18 cellular contexts compared by ENCODE assay signal in the genomic region with DNA sequence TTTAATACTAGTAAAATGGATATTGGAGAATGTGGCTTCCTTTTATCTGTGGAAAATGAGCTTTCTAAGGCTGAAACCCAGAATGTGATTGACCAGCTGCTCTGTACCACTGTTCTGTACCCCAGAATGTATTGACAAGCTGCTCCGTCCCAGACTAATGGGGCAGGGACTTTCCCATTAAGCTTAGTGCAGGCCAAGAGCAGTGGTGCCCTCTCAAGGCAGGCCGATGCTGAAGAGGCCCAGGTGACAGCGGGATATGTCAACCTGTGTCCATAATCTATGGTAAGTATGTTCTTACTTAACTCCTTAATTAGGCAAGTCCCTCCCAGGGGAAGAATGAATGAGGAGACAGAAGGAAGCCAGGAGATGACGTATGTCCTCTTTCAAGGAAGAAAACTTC. TPM values are rescaled to one million over a fixed set of nuclear protein-coding genes. Genes with fewer than 3 reads are reported as not detected.
DNase-seq lines count a peak whose midpoint lies in the region; ATAC-seq, FAIRE-seq and TF ChIP-seq lines count a peak whose summit lies in the region.
"Had no signal": no experiment of that assay in that cellular context is flagged by ENCODE, and none has a peak within 500 bp of the region (broad histone marks: within the 10 kb centered on the region; RNA-seq: fewer than 3 reads in every experiment).

No MANE protein-coding gene starts in this region.

- no peaks in the 10 kb centered on the region for H3K9me3 Mint-ChIP-seq in effector memory CD8-positive, alpha-beta T cell
- H3K9me3 Mint-ChIP-seq in stimulated activated memory B cell treated with anti-CD40 and anti-IgM and Interleukin-4, amounts not matched to agents 10 μg/mL and 1 μg/mL and 100 μg/mL, for 72 hours = no peaks in the 10 kb centered on the region

- no peaks in the 10 kb centered on the region for H3K9me2 ChIP-seq in OCI-LY1 (ENCODE audit: low read depth, low read length)

- peak overlapping the region; percentile 44 to 46 for H3K27ac Mint-ChIP-seq in effector memory CD8-positive, alpha-beta T cell
- H3K27ac Mint-ChIP-seq in stimulated activated memory B cell treated with anti-CD40 and anti-IgM and Interleukin-4, amounts not matched to agents 10 μg/mL and 1 μg/mL and 100 μg/mL, for 72 hours = peak overlapping the region; percentile 17

- no peak overlapping the region for H3K4me2 ChIP-seq in OCI-LY1 (ENCODE audit: low read length)
- H3K4me2 ChIP-seq: BLaER1 treated with 17β-estradiol and CSF1 and Interleukin-3, amounts not matched to agents 10 nM and 100 nM had no signal

- ATAC-seq in effector memory CD8-positive, alpha-beta T cell (replicated peaks) = no peak
- ATAC-seq in stimulated activated memory B cell treated with anti-CD40 and anti-IgM and Interleukin-4, amounts not matched to agents 10 μg/mL and 1 μg/mL and 100 μg/mL, for 72 hours = no peak
- no peak for ATAC-seq in GM21528 (IDR thresholded peaks at IDR 0.05; ENCODE audit: low FRiP score, unreplicated experiment)
- ATAC-seq: Right ventricle myocardium inferior had no signal

- H3K4me3 ChIP-seq in OCI-LY1 (ENCODE audit: low read depth, low read length, poor library complexity, severe bottlenecking) = no peak overlapping the region
- H3K4me3 ChIP-seq: BLaER1 treated with 17β-estradiol and CSF1 and Interleukin-3, amounts not matched to agents 10 nM and 100 nM; SK-N-MC had no signal

- H3K36me3 ChIP-seq in OCI-LY1 (ENCODE audit: insufficient read depth, low read length) = peaks cover 72% of the 10 kb centered on the region

- no peak for FAIRE-seq in frontal cortex (lab: Jason Lieb, UNC)
- FAIRE-seq: HTR-8/SVneo had no signal

- no peaks in the 10 kb centered on the region for H3K4me1 ChIP-seq in OCI-LY1 (ENCODE audit: insufficient read depth, low read length, severe bottlenecking)

- H3K9ac ChIP-seq in OCI-LY1 (ENCODE audit: low read length) = no peak overlapping the region
- H3K9ac ChIP-seq: BLaER1 treated with 17β-estradiol and CSF1 and Interleukin-3, amounts not matched to agents 10 nM and 100 nM had no signal

- peaks cover 4% of the 10 kb centered on the region in 2 donors for H3K4me1 Mint-ChIP-seq in effector memory CD8-positive, alpha-beta T cell (ENCODE audit: low read depth in 2 of 2)
- peaks cover 6% of the 10 kb centered on the region for H3K4me1 Mint-ChIP-seq in stimulated activated memory B cell treated with anti-CD40 and anti-IgM and Interleukin-4, amounts not matched to agents 10 μg/mL and 1 μg/mL and 100 μg/mL, for 72 hours

- H2AFZ ChIP-seq in OCI-LY1 (ENCODE audit: low read length) = no peak overlapping the region

- no peaks in the 10 kb centered on the region for H3K27me3 Mint-ChIP-seq in effector memory CD8-positive, alpha-beta T cell
- no peaks in the 10 kb centered on the region for H3K27me3 Mint-ChIP-seq in stimulated activated memory B cell treated with anti-CD40 and anti-IgM and Interleukin-4, amounts not matched to agents 10 μg/mL and 1 μg/mL and 100 μg/mL, for 72 hours

- H3K27ac ChIP-seq in OCI-LY1 (ENCODE audit: low read depth, low read length, poor library complexity, severe bottlenecking) = no peak overlapping the region
- H3K27ac ChIP-seq: 22Rv1; BLaER1 treated with 17β-estradiol and CSF1 and Interleukin-3, amounts not matched to agents 10 nM and 100 nM; SK-N-MC had no signal

- H3K9me3 ChIP-seq in OCI-LY1 (ENCODE audit: low read length) = no peaks in the 10 kb centered on the region
- H3K9me3 ChIP-seq: BLaER1 treated with 17β-estradiol and CSF1 and Interleukin-3, amounts not matched to agents 10 nM and 100 nM had no signal

- no peaks in the 10 kb centered on the region for H3F3A ChIP-seq in OCI-LY1 (ENCODE audit: insufficient read depth, low read length)

- peaks cover 39% of the 10 kb centered on the region for H3K36me3 Mint-ChIP-seq in effector memory CD8-positive, alpha-beta T cell (ENCODE audit: insufficient read depth)
- peaks cover 22% of the 10 kb centered on the region for H3K36me3 Mint-ChIP-seq in stimulated activated memory B cell treated with anti-CD40 and anti-IgM and Interleukin-4, amounts not matched to agents 10 μg/mL and 1 μg/mL and 100 μg/mL, for 72 hours

- no peaks in the 10 kb centered on the region for H3K27me3 ChIP-seq in OCI-LY1 (ENCODE audit: insufficient read depth, low read length)
- H3K27me3 ChIP-seq: BLaER1 treated with 17β-estradiol and CSF1 and Interleukin-3, amounts not matched to agents 10 nM and 100 nM had no signal

- no peaks in the 10 kb centered on the region for H3K79me2 ChIP-seq in OCI-LY1 (ENCODE audit: insufficient read depth, low read length)

- TF ChIP-seq CTCF in OCI-LY1 (IDR thresholded peaks at IDR 0.05; ENCODE audit: low read length) = peak; percentile 10; the same call in 1 of the 2 replicates

- peak; percentile 48 for DNase-seq in NCI-H82 (lab: John Stamatoyannopoulos, UW)
- no peak for DNase-seq in NCI-H82 treated with DMSO at 0.1 percent for 48 hours (lab: John Stamatoyannopoulos, UW; ENCODE audit: unreplicated experiment)
- no peak for DNase-seq in effector memory CD8-positive, alpha-beta T cell
- no peak for DNase-seq in UCSD-AML1 (lab: John Stamatoyannopoulos, UW; ENCODE audit: unreplicated experiment)
- DNase-seq in frontal cortex (ENCODE audit: low spot score in 2 of 2) = no peak
- DNase-seq: DMS53, H7, NCI-H2107, NCI-H345, NCI-H526 treated with DMSO at 0.1 percent for 48 hours had no signal

- no peaks in the 10 kb centered on the region for H4K20me1 ChIP-seq in OCI-LY1 (ENCODE audit: insufficient read depth, low read length)
- H4K20me1 ChIP-seq: BLaER1 treated with 17β-estradiol and CSF1 and Interleukin-3, amounts not matched to agents 10 nM and 100 nM had no signal

- H3K4me3 Mint-ChIP-seq in effector memory CD8-positive, alpha-beta T cell = no peak overlapping the region
- H3K4me3 Mint-ChIP-seq in stimulated activated memory B cell treated with anti-CD40 and anti-IgM and Interleukin-4, amounts not matched to agents 10 μg/mL and 1 μg/mL and 100 μg/mL, for 72 hours = no peak overlapping the region

RNA-seq across cellular contexts. Expression of gene SGO1, which starts 31.1 kb away (rescaled TPM):
- 1.6 TPM for total RNA-seq in frontal cortex
